In the genomic region with DNA sequence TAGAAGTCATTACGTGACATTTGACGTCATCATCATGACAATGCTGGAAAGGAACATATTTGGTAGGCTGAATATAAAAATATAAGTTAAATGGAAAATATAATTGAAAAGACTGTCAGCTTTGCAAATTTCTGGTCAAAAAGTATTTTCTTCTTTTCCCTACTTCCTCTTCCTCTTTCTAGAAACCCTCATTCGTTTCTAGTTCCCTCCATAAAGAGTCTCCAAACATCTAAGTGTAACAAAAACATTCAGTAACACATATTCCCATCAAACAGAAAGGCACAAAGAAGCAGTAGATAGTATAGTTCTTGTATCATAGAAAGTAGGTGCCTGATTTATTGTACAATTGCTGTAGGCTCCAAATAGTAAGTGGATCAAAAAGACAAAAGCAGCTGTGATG, we compare ENCODE assay signal across 11 cellular contexts.
"Had no signal": no experiment of that assay in that cellular context is flagged by ENCODE, and none has a peak within 500 bp of the region (broad histone marks: within the 10 kb centered on the region; RNA-seq: fewer than 3 reads in every experiment).

No MANE protein-coding gene starts in this region.

- FAIRE-seq: urothelium cell line had no signal

- DNase-seq: activated CD4-positive, alpha-beta memory T cell treated with anti-CD3 and anti-CD28 coated beads, Interleukin-2, amount 10 ng/mL, durations not matched to agents 7 days and 5 days; activated CD4-positive, alpha-beta T cell treated with anti-CD3 and anti-CD28 coated beads for 36 hours; activated gamma-delta T cell treated with Interleukin-2 at 50 U/mL for 16 hours; activated naive CD8-positive, alpha-beta T cell treated with anti-CD3 and anti-CD28 coated beads for 36 hours; activated T-cell treated with anti-CD3 and anti-CD28 coated beads, Interleukin-2, amount 50 U/mL, for 72 hours; brain microvascular endothelial cell; dermis blood vessel endothelial cell; erythroblast; naive B cell; thyroid gland had no signal
